Comparison of ENCODE assay signal across 12 cellular contexts in genomic region chr12:132185698-132186097, GRCh38. TPM values are rescaled to one million over a fixed set of nuclear protein-coding genes. Genes with fewer than 3 reads are reported as not detected.
DNase-seq lines count a peak whose midpoint lies in the region.
"Had no signal": no experiment of that assay in that cellular context is flagged by ENCODE, and none has a peak within 500 bp of the region (broad histone marks: within the 10 kb centered on the region; RNA-seq: fewer than 3 reads in every experiment).

No MANE protein-coding gene starts in this region.

- H3K27me3 ChIP-seq in thymus (ENCODE audit: control insufficient read depth, insufficient read depth), result no peaks in the 10 kb centered on the region

- H3K27ac ChIP-seq in thymus (ENCODE audit: low read depth), result peak overlapping the region; percentile 96
- H3K27ac ChIP-seq: brain microvascular endothelial cell, SK-N-MC, VCaP had no signal

- H3K4me3 ChIP-seq in thymus (ENCODE audit: low read length), result peak overlapping the region; percentile 39
- H3K4me3 ChIP-seq: SK-N-MC had no signal

- H3K9me3 ChIP-seq in thymus (ENCODE audit: control insufficient read depth), result no peaks in the 10 kb centered on the region

- intact Hi-C loops in posterior vena cava (cut with DNase I), result no loop called here

- WGBS in thymus, result 24% methylated on average over 16 of the region's 16 CpGs

- no peaks in the 10 kb centered on the region for H3K36me3 ChIP-seq in thymus (ENCODE audit: control insufficient read depth, insufficient read depth)
- H3K36me3 ChIP-seq: brain microvascular endothelial cell had no signal

- peak; percentile 27 for DNase-seq in activated naive CD4-positive, alpha-beta T cell treated with Interleukin-2 at 50 U/mL for 16 hours
- DNase-seq in activated naive CD4-positive, alpha-beta T cell treated with anti-CD3 and anti-CD28 coated beads, Interleukin-2, amount 50 U/mL, for 16 hours, result no peak
- DNase-seq in T-helper 9 cell (peak; percentile 23), NCI-H2107 (lab: John Stamatoyannopoulos, UW) (no peak), posterior vena cava (ENCODE audit: low spot score) (no peak), hepatic stellate cell (ENCODE audit: low spot score) (no peak)
- peak; percentile 33 for DNase-seq in effector CD4-positive, alpha-beta T cell
- DNase-seq: brain microvascular endothelial cell; stimulated activated CD4-positive, alpha-beta T cell treated with anti-CD3 and anti-CD28 coated beads, Interleukin-4, amount 100 ng/mL, for 1 hour had no signal

- peaks cover 38% of the 10 kb centered on the region for H3K4me1 ChIP-seq in thymus (ENCODE audit: control insufficient read depth, insufficient read depth, low read length)

RNA-seq across cellular contexts. Expression of gene NOC4L, which starts 41.4 kb away (rescaled TPM):
- 41.6 TPM for polyA plus RNA-seq in thymus
- 10 to 100 TPM; 11.2 to 13.6 TPM for total RNA-seq in posterior vena cava

RNA-seq across cellular contexts. Expression of gene DDX51, which starts 41.6 kb away (rescaled TPM):
- polyA plus RNA-seq in thymus, result 35.3 TPM
- total RNA-seq in posterior vena cava, result 10 to 100 TPM in 1 of 2 donors, 1 to 10 TPM in 1; 9.7 to 10.2 TPM

Comparison
In these comparisons a context has a peak if more than half of its experiments do, and no peak if none do; other contexts are left out.
1. DNase-seq: peak in activated naive CD4-positive, alpha-beta T cell treated with Interleukin-2 at 50 U/mL for 16 hours (single experiment), T-helper 9 cell (single experiment) and effector CD4-positive, alpha-beta T cell (single experiment); none in activated naive CD4-positive, alpha-beta T cell treated with anti-CD3 and anti-CD28 coated beads, Interleukin-2, amount 50 U/mL, for 16 hours (single experiment), NCI-H2107 (single experiment), posterior vena cava (single experiment) and hepatic stellate cell (single experiment).